13 cellular contexts compared by ENCODE assay signal in genomic region chr15:40146037-40146436, GRCh38. TPM values are rescaled to one million over a fixed set of nuclear protein-coding genes. Genes with fewer than 3 reads are reported as not detected.
A peak's percentile ranks its signal among the peaks of the same experiment; 100 is the strongest.
DNase-seq lines count a peak whose midpoint lies in the region; ATAC-seq and TF ChIP-seq lines count a peak whose summit lies in the region.
"Had no signal": no experiment of that assay in that cellular context is flagged by ENCODE, and none has a peak within 500 bp of the region (broad histone marks: within the 10 kb centered on the region; RNA-seq: fewer than 3 reads in every experiment).

No MANE protein-coding gene starts in this region.

- H3K27me3 ChIP-seq in fibroblast of lung (ENCODE audit: control insufficient read depth, insufficient read depth, low read length): peaks cover 5% of the 10 kb centered on the region
- H3K27me3 ChIP-seq in heart left ventricle: no peaks in the 10 kb centered on the region
- H3K27me3 ChIP-seq: adrenal gland had no signal

- TF ChIP-seq CTCF in RWPE1 (conservative IDR thresholded peaks at IDR 0.05; ENCODE audit: low read depth): no peak
- no peak for TF ChIP-seq CTCF in fibroblast of lung (conservative IDR thresholded peaks at IDR 0.05 in 1 of 2, IDR thresholded peaks at IDR 0.05 in 1 of 2; ENCODE audit: low read depth in 1 of 2, low read length in 2 of 2)
- no peak for TF ChIP-seq CTCF in type B pancreatic cell (conservative IDR thresholded peaks at IDR 0.05)
- TF ChIP-seq CTCF in heart left ventricle (IDR thresholded peaks at IDR 0.05): no peak

- no peak for DNase-seq in activated naive CD8-positive, alpha-beta T cell treated with anti-CD3 and anti-CD28 coated beads, Interleukin-2, amount 50 U/mL, for 24 hours
- DNase-seq in activated naive CD8-positive, alpha-beta T cell treated with anti-CD3 and anti-CD28 coated beads for 36 hours: no peak
- DNase-seq in RWPE1 (ENCODE audit: low spot score) (peak; percentile 70), fibroblast of lung (ENCODE audit: low read depth in 2 of 2) (peak; percentile 18 to 61), type B pancreatic cell (ENCODE audit: extremely low spot score, unreplicated experiment) (peak; percentile 31), heart left ventricle (no peak)
- DNase-seq: adrenal gland, cortex of kidney, NCI-H2227 treated with DMSO at 0.1 percent for 48 hours had no signal

- H3K4me3 ChIP-seq in fibroblast of lung (replicated peaks in 1 of 4; ENCODE audit: control extremely low read depth in 1 of 4, insufficient read depth in 1 of 4, low read depth in 3 of 4, low read length in 4 of 4) (no peak overlapping the region), heart left ventricle (no peak overlapping the region)
- H3K4me3 ChIP-seq: adrenal gland, HAP-1 had no signal

- no peaks in the 10 kb centered on the region for H4K20me1 ChIP-seq in fibroblast of lung (ENCODE audit: control insufficient read depth, extremely low read depth, insufficient read depth, low read length)

- H3K36me3 Mint-ChIP-seq in activated naive CD8-positive, alpha-beta T cell treated with anti-CD3 and anti-CD28 coated beads, Interleukin-2, amount 50 U/mL, for 24 hours (ENCODE audit: low read depth): no peaks in the 10 kb centered on the region
- H3K36me3 Mint-ChIP-seq in activated naive CD8-positive, alpha-beta T cell treated with anti-CD3 and anti-CD28 coated beads for 36 hours: no peaks in the 10 kb centered on the region
- H3K36me3 Mint-ChIP-seq in type B pancreatic cell: no peaks in the 10 kb centered on the region
- H3K36me3 Mint-ChIP-seq: WTC11 had no signal

- H3K9me3 Mint-ChIP-seq in activated naive CD8-positive, alpha-beta T cell treated with anti-CD3 and anti-CD28 coated beads, Interleukin-2, amount 50 U/mL, for 24 hours: no peaks in the 10 kb centered on the region
- no peaks in the 10 kb centered on the region for H3K9me3 Mint-ChIP-seq in activated naive CD8-positive, alpha-beta T cell treated with anti-CD3 and anti-CD28 coated beads for 36 hours
- peaks cover 5% of the 10 kb centered on the region for H3K9me3 Mint-ChIP-seq in type B pancreatic cell

- ATAC-seq in activated naive CD8-positive, alpha-beta T cell treated with anti-CD3 and anti-CD28 coated beads, Interleukin-2, amount 50 U/mL, for 24 hours: peak; percentile 24
- ATAC-seq in HG03039 (IDR thresholded peaks at IDR 0.05; ENCODE audit: unreplicated experiment): no peak
- no peak for ATAC-seq in heart left ventricle
- ATAC-seq in HG03460 (IDR thresholded peaks at IDR 0.05; ENCODE audit: unreplicated experiment): no peak
- ATAC-seq: WTC11 had no signal

- no peak overlapping the region for H3K4me2 ChIP-seq in fibroblast of lung (ENCODE audit: extremely low read depth, insufficient read depth, low read length)

- 87 to 93% (median 91%) methylated on average over 4 of the region's 4 CpGs for WGBS in heart left ventricle, 4 donors

- H3K4me3 Mint-ChIP-seq in activated naive CD8-positive, alpha-beta T cell treated with anti-CD3 and anti-CD28 coated beads, Interleukin-2, amount 50 U/mL, for 24 hours: no peak overlapping the region
- H3K4me3 Mint-ChIP-seq in activated naive CD8-positive, alpha-beta T cell treated with anti-CD3 and anti-CD28 coated beads for 36 hours: no peak overlapping the region
- no peak overlapping the region for H3K4me3 Mint-ChIP-seq in type B pancreatic cell
- H3K4me3 Mint-ChIP-seq: WTC11 had no signal

- intact Hi-C loops in heart left ventricle (cut with DNase I): no loop called here

- H3K4me1 Mint-ChIP-seq in activated naive CD8-positive, alpha-beta T cell treated with anti-CD3 and anti-CD28 coated beads, Interleukin-2, amount 50 U/mL, for 24 hours: no peaks in the 10 kb centered on the region
- no peaks in the 10 kb centered on the region for H3K4me1 Mint-ChIP-seq in activated naive CD8-positive, alpha-beta T cell treated with anti-CD3 and anti-CD28 coated beads for 36 hours
- H3K4me1 Mint-ChIP-seq in type B pancreatic cell (ENCODE audit: unreplicated experiment): peaks cover 4% of the 10 kb centered on the region

- POLR2A ChIA-PET in RWPE1 (lab: Yijun Ruan, JAX; ENCODE audit: low non-redundant PET): no interaction called here

- no peaks in the 10 kb centered on the region for H3K79me2 ChIP-seq in fibroblast of lung (ENCODE audit: control insufficient read depth, insufficient read depth, low read length)

- no peak overlapping the region for H2AFZ ChIP-seq in fibroblast of lung (ENCODE audit: low read length)

- H3K27me3 Mint-ChIP-seq in activated naive CD8-positive, alpha-beta T cell treated with anti-CD3 and anti-CD28 coated beads, Interleukin-2, amount 50 U/mL, for 24 hours: peaks cover 2% of the 10 kb centered on the region
- peaks cover 3% of the 10 kb centered on the region for H3K27me3 Mint-ChIP-seq in activated naive CD8-positive, alpha-beta T cell treated with anti-CD3 and anti-CD28 coated beads for 36 hours
- H3K27me3 Mint-ChIP-seq in type B pancreatic cell: no peaks in the 10 kb centered on the region

- H3K36me3 ChIP-seq in fibroblast of lung (ENCODE audit: control insufficient read depth, insufficient read depth, low read length) (no peaks in the 10 kb centered on the region), heart left ventricle (no peaks in the 10 kb centered on the region)
- H3K36me3 ChIP-seq: adrenal gland, HAP-1 had no signal

- no peak overlapping the region for H3K27ac Mint-ChIP-seq in activated naive CD8-positive, alpha-beta T cell treated with anti-CD3 and anti-CD28 coated beads, Interleukin-2, amount 50 U/mL, for 24 hours
- H3K27ac Mint-ChIP-seq in activated naive CD8-positive, alpha-beta T cell treated with anti-CD3 and anti-CD28 coated beads for 36 hours: no peak overlapping the region
- H3K27ac Mint-ChIP-seq in type B pancreatic cell: no peak overlapping the region
- H3K27ac Mint-ChIP-seq: WTC11 had no signal

- CTCF ChIA-PET in RWPE1 (lab: Yijun Ruan, JAX): no interaction called here

- no peaks in the 10 kb centered on the region for H3K4me1 ChIP-seq in fibroblast of lung (ENCODE audit: control insufficient read depth, extremely low read depth, insufficient read depth, low read length)
- H3K4me1 ChIP-seq in heart left ventricle: no peaks in the 10 kb centered on the region
- H3K4me1 ChIP-seq: adrenal gland, HAP-1 had no signal

- H3K9ac ChIP-seq in fibroblast of lung (ENCODE audit: insufficient read depth, low read length): no peak overlapping the region

- TF ChIP-seq POLR2A in heart left ventricle (IDR thresholded peaks at IDR 0.05): no peak

- H3K27ac ChIP-seq in RWPE1 (no peak overlapping the region), fibroblast of lung (ENCODE audit: insufficient read depth, low read length) (no peak overlapping the region), heart left ventricle (no peak overlapping the region)
- H3K27ac ChIP-seq: adrenal gland had no signal

- H3K9me3 ChIP-seq in fibroblast of lung (ENCODE audit: control insufficient read depth, insufficient read depth, low read depth, low read length) (no peaks in the 10 kb centered on the region), heart left ventricle (no peaks in the 10 kb centered on the region)
- H3K9me3 ChIP-seq: adrenal gland, HAP-1 had no signal

RNA-seq across cellular contexts. Expression of gene BUB1B, which starts 14.8 kb away (rescaled TPM):
- 10 to 100 TPM; 62.3 to 70.6 TPM for total RNA-seq in activated naive CD8-positive, alpha-beta T cell treated with anti-CD3 and anti-CD28 coated beads for 36 hours
- total RNA-seq in fibroblast of lung (2.1 and 5.4 TPM in 2 replicates), type B pancreatic cell (ENCODE audit: low replicate concordance) (21.8 and 69.5 TPM in 2 replicates), heart left ventricle (1 to 10 TPM in 4 of 9 donors, under 1 TPM in 4, not detected in 1; 0.46 to 6.4 (median 1.2) TPM)
- polyA plus RNA-seq in fibroblast of lung (6.9 and 23.9 TPM in 2 replicates), heart left ventricle (under 1 TPM; 0.11 to 0.14 TPM)
- polyA plus RNA-seq in fibroblast of lung (2012): 6.2 and 20.5 TPM in 2 replicates
- 6.6 and 7.3 TPM in 2 replicates for polyA minus RNA-seq in fibroblast of lung (ENCODE audit: low replicate concordance)

RNA-seq across cellular contexts. Expression of gene BMF, which starts 37.4 kb away (rescaled TPM):
- 1 to 10 TPM; 5.1 to 5.4 TPM for total RNA-seq in activated naive CD8-positive, alpha-beta T cell treated with anti-CD3 and anti-CD28 coated beads for 36 hours
- 8.6 and 9.5 TPM in 2 replicates for total RNA-seq in fibroblast of lung
- polyA plus RNA-seq in fibroblast of lung: 2.2 TPM in 2 replicates
- polyA plus RNA-seq in fibroblast of lung (2012): 1.4 and 2.1 TPM in 2 replicates
- 6.4 and 13.5 TPM in 2 replicates for polyA minus RNA-seq in fibroblast of lung (ENCODE audit: low replicate concordance)
- total RNA-seq in type B pancreatic cell (ENCODE audit: low replicate concordance): 60.9 and 112 TPM in 2 replicates
- total RNA-seq in heart left ventricle: 10 to 100 TPM in 2 of 9 donors, 1 to 10 TPM in 7; 1.2 to 12.9 (median 3.5) TPM
- 1 to 10 TPM; 2.5 to 2.9 TPM for polyA plus RNA-seq in heart left ventricle

Comparison
In these comparisons a context has a peak if more than half of its experiments do, and no peak if none do; other contexts are left out.
1. DNase-seq: peak in RWPE1 (single experiment), fibroblast of lung (2 of 2) and type B pancreatic cell (single experiment); none in activated naive CD8-positive, alpha-beta T cell treated with anti-CD3 and anti-CD28 coated beads, Interleukin-2, amount 50 U/mL, for 24 hours (single experiment), activated naive CD8-positive, alpha-beta T cell treated with anti-CD3 and anti-CD28 coated beads for 36 hours (single experiment) and heart left ventricle (0 of 5).